Comparison of ENCODE assay signal across 8 cellular contexts in the genomic region with DNA sequence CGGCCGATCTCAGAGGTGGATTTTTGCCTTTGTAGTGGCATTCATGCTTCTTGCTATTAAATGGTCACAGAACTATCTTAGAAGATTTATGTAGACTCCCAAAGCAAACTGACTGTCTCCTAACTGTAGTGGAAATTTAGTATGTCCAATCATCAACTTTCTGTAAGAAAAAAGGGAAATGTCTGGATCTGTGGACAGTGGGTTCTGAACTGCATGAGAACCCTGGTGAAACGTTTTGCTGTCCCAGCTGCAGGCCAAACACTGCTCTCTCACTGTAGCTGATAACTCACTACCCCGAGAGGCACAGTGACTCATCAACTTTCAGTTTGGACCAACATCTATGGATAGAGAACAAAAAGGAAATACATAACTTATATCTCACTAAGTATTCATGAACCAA.
DNase-seq lines count a peak whose midpoint lies in the region; ATAC-seq and TF ChIP-seq lines count a peak whose summit lies in the region.

No MANE protein-coding gene starts in this region.

- DNase-seq in EH (ENCODE audit: low read depth) (peak; percentile 86), cardiac fibroblast (ENCODE audit: low read depth in 2 of 2) (peak; percentile 92 to 93), vagina (ENCODE audit: extremely low spot score in 2 of 2) (no peak), HuH-7.5 (ENCODE audit: low spot score) (no peak)
- DNase-seq in naive thymus-derived CD8-positive, alpha-beta T cell = no peak

- POLR2A ChIA-PET in naive thymus-derived CD8-positive, alpha-beta T cell (lab: Charles Lee) = no interaction called here

- H3K27me3 ChIP-seq in Loucy (ENCODE audit: insufficient read depth, low read length, poor library complexity, severe bottlenecking) (no peaks in the 10 kb centered on the region), liver (ENCODE audit: control insufficient read depth in 4 of 4, insufficient read depth in 4 of 4, low read length in 3 of 4) (no peaks in the 10 kb centered on the region), vagina (no peaks in the 10 kb centered on the region)

- no peaks in the 10 kb centered on the region for H4K20me1 ChIP-seq in Loucy (ENCODE audit: insufficient read depth, low read length, poor library complexity, severe bottlenecking)

- H2AFZ ChIP-seq in Loucy (ENCODE audit: low read length) = peak overlapping the region; percentile 82

- intact Hi-C loops in vagina (cut with DNase I) = no loop called here

- H3K79me2 ChIP-seq in Loucy (ENCODE audit: insufficient read depth, low read length) = no peaks in the 10 kb centered on the region

- no peaks in the 10 kb centered on the region for H3K4me1 Mint-ChIP-seq in naive thymus-derived CD8-positive, alpha-beta T cell

- H3K4me3 Mint-ChIP-seq in naive thymus-derived CD8-positive, alpha-beta T cell = no peak overlapping the region

- no peaks in the 10 kb centered on the region for H3K9me2 ChIP-seq in Loucy (replicated peaks; ENCODE audit: low read depth, low read length)

- peaks cover 0 to 5% (median 0%) of the 10 kb centered on the region in 5 donors for H3K27me3 Mint-ChIP-seq in naive thymus-derived CD8-positive, alpha-beta T cell

- H3K27ac Mint-ChIP-seq in naive thymus-derived CD8-positive, alpha-beta T cell = no peak overlapping the region

- no peaks in the 10 kb centered on the region for H3K36me3 Mint-ChIP-seq in naive thymus-derived CD8-positive, alpha-beta T cell

- TF ChIP-seq CTCF in Loucy (conservative IDR thresholded peaks at IDR 0.05; ENCODE audit: low read length) (no peak), cardiac fibroblast (IDR thresholded peaks at IDR 0.05; ENCODE audit: low read depth, low read length) (no peak), liver (IDR thresholded peaks at IDR 0.05; ENCODE audit: low read depth, low read length, missing input control) (no peak), vagina (IDR thresholded peaks at IDR 0.05) (no peak)

- no peak for TF ChIP-seq POLR2A in vagina (IDR thresholded peaks at IDR 0.05)

- H3K4me3 ChIP-seq in Loucy (ENCODE audit: low read length, poor library complexity, severe bottlenecking) = peak overlapping the region; percentile 50
- no peak overlapping the region for H3K4me3 ChIP-seq in cardiac fibroblast (replicated peaks in 1 of 2; ENCODE audit: low read depth in 2 of 2, low read length in 2 of 2)
- no peak overlapping the region for H3K4me3 ChIP-seq in liver (ENCODE audit: low read depth in 1 of 3, low read length in 3 of 3)
- no peak overlapping the region for H3K4me3 ChIP-seq in vagina

- H3K4me1 ChIP-seq in Loucy (ENCODE audit: insufficient read depth, low read length, poor library complexity, severe bottlenecking) = peaks cover 15% of the 10 kb centered on the region
- H3K4me1 ChIP-seq in liver (ENCODE audit: control insufficient read depth in 4 of 4, insufficient read depth in 4 of 4, low read length in 3 of 4) = peaks cover 0 to 6% (median under 1%) of the 10 kb centered on the region in 4 donors
- H3K4me1 ChIP-seq in vagina = peaks cover 29% of the 10 kb centered on the region

- TF ChIP-seq RAD21 in liver (IDR thresholded peaks at IDR 0.05) = peak; percentile 29 to 52

- H3F3A ChIP-seq in Loucy (ENCODE audit: low read depth) = no peaks in the 10 kb centered on the region

- 33% methylated on average over 4 of the region's 4 CpGs for WGBS in liver

- H3K9ac ChIP-seq in Loucy (ENCODE audit: low read depth, low read length, poor library complexity, severe bottlenecking) (peak overlapping the region; percentile 56), liver (ENCODE audit: low read depth in 1 of 2, low read length in 2 of 2) (peak overlapping the region in 1 of 2 donors; percentile 38)

- peak overlapping the region; percentile 64 for H3K4me2 ChIP-seq in Loucy (ENCODE audit: low read depth, low read length, poor library complexity, severe bottlenecking)

- no peaks in the 10 kb centered on the region for H3K9me3 ChIP-seq in Loucy (ENCODE audit: insufficient read depth, low read depth, low read length)
- H3K9me3 ChIP-seq in liver (ENCODE audit: control insufficient read depth in 4 of 4, low read length in 3 of 4) = no peaks in the 10 kb centered on the region
- H3K9me3 ChIP-seq in vagina = no peaks in the 10 kb centered on the region

- H3K27ac ChIP-seq in liver (ENCODE audit: low read depth in 1 of 2, low read length in 2 of 2) (peak overlapping the region; percentile 43 to 50), vagina (peak overlapping the region; percentile 64)

- H3K9me3 Mint-ChIP-seq in naive thymus-derived CD8-positive, alpha-beta T cell = peaks cover 0 to 6% (median 0%) of the 10 kb centered on the region in 9 donors

- peak; percentile 80 for ATAC-seq in GM21723 (IDR thresholded peaks at IDR 0.05; ENCODE audit: unreplicated experiment)
- ATAC-seq in naive thymus-derived CD8-positive, alpha-beta T cell = no peak

- H3K36me3 ChIP-seq in Loucy (ENCODE audit: insufficient read depth, low read length) (no peaks in the 10 kb centered on the region), liver (ENCODE audit: control insufficient read depth in 4 of 4, insufficient read depth in 3 of 4, low read depth in 1 of 4, low read length in 3 of 4) (peaks cover 0 to 1% (median 0%) of the 10 kb centered on the region in 4 donors), vagina (no peaks in the 10 kb centered on the region)

TF ChIP-seq in liver, 16 proteins besides CTCF, POLR2A, EP300 and RAD21:
- no peak for TF ChIP-seq HNF4G (IDR thresholded peaks at IDR 0.05)
- TF ChIP-seq GABPA (IDR thresholded peaks at IDR 0.05 in 1 of 2, conservative IDR thresholded peaks at IDR 0.05 in 1 of 2) = no peak
- TF ChIP-seq, protein P1, sequence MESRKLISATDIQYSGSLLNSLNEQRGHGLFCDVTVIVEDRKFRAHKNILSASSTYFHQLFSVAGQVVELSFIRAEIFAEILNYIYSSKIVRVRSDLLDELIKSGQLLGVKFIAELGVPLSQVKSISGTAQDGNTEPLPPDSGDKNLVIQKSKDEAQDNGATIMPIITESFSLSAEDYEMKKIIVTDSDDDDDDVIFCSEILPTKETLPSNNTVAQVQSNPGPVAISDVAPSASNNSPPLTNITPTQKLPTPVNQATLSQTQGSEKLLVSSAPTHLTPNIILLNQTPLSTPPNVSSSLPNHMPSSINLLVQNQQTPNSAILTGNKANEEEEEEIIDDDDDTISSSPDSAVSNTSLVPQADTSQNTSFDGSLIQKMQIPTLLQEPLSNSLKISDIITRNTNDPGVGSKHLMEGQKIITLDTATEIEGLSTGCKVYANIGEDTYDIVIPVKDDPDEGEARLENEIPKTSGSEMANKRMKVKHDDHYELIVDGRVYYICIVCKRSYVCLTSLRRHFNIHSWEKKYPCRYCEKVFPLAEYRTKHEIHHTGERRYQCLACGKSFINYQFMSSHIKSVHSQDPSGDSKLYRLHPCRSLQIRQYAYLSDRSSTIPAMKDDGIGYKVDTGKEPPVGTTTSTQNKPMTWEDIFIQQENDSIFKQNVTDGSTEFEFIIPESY (IDR thresholded peaks at IDR 0.05) = no peak
- TF ChIP-seq FOXA1 (IDR thresholded peaks at IDR 0.05) = no peak
- TF ChIP-seq EGR1 (IDR thresholded peaks at IDR 0.05; ENCODE audit: low read depth in 2 of 2) = no peak
- TF ChIP-seq YY1 (IDR thresholded peaks at IDR 0.05) = peak; percentile 26
- TF ChIP-seq RXRA (IDR thresholded peaks at IDR 0.05) = peak in 1 of 2 donors; percentile 29
- TF ChIP-seq, protein P2, sequence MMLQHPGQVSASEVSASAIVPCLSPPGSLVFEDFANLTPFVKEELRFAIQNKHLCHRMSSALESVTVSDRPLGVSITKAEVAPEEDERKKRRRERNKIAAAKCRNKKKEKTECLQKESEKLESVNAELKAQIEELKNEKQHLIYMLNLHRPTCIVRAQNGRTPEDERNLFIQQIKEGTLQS (IDR thresholded peaks at IDR 0.05) = no peak
- TF ChIP-seq SP1 (IDR thresholded peaks at IDR 0.05) = no peak
- peak; percentile 58 to 80 for TF ChIP-seq JUND (IDR thresholded peaks at IDR 0.05)
- TF ChIP-seq REST (IDR thresholded peaks at IDR 0.05) = peak; percentile 80
- TF ChIP-seq HNF4A (conservative IDR thresholded peaks at IDR 0.05) = peak in 1 of 2 donors; percentile 20
- TF ChIP-seq TAF1 (conservative IDR thresholded peaks at IDR 0.05) = no peak
- TF ChIP-seq, protein P3, sequence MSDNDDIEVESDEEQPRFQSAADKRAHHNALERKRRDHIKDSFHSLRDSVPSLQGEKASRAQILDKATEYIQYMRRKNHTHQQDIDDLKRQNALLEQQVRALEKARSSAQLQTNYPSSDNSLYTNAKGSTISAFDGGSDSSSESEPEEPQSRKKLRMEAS (IDR thresholded peaks at IDR 0.05) = no peak
- no peak for TF ChIP-seq FOXA2 (IDR thresholded peaks at IDR 0.05)
- no peak for TF ChIP-seq NR2F2 (IDR thresholded peaks at IDR 0.05)

Comparison
In these comparisons a context has a peak if more than half of its experiments do, and no peak if none do; other contexts are left out.
1. DNase-seq: peak in EH (single experiment) and cardiac fibroblast (2 of 2); none in vagina (0 of 2), HuH-7.5 (single experiment) and naive thymus-derived CD8-positive, alpha-beta T cell (0 of 10).